In the genomic region with DNA sequence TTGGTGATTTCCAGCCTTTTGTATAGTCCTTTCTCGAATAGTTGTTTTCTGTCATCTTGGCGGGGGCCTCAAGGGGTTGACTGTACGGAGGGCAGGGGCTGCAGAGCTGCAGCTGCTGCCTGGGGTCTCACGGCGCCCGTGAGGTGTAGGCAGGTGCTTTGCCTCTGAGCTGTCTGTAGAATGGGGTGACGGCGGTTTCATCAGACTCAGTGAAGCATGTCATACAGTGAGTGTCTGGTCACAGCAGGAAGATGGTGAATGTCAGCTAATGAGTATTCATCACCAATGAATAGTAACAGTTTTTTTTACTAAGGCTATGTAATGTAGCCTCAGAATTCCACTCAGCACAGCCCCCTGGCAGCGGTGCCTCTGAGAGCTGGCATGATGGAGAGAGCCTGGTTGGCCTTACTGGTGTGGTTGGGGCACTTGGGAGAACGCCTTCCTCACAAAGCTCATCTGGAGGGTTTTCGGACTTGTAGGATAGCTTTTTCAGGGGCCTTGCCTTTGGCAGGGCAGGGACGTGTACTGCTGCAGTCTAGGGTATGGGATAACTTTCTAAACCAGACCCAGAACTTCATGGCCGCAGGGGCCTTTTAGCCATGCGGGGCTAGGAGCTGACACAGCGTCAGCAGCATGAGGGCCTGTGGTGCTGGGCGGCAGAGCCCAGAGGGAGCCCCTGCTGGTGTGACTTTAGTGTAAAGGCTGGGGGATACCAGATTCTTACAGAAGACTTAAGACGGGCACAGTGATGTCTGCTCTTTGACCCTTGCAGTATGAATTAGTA, we compare ENCODE assay signal across 8 cellular contexts. TPM values are rescaled to one million over a fixed set of nuclear protein-coding genes. Genes with fewer than 3 reads are reported as not detected.
A peak's percentile ranks its signal among the peaks of the same experiment; 100 is the strongest.
DNase-seq lines count a peak whose midpoint lies in the region; ATAC-seq and TF ChIP-seq lines count a peak whose summit lies in the region.

No MANE protein-coding gene starts in this region.

- ATAC-seq in GM18508 (IDR thresholded peaks at IDR 0.05; ENCODE audit: insufficient read depth, unreplicated experiment) (peak; percentile 57), GM21619 (IDR thresholded peaks at IDR 0.05; ENCODE audit: unreplicated experiment) (peak; percentile 90)

- no peak overlapping the region; the same call in 1 of the 2 replicates for H3K27ac Mint-ChIP-seq in HFFc6

- no peak overlapping the region for H3K4me3 Mint-ChIP-seq in HFFc6

- TF ChIP-seq CTCF in astrocyte of the spinal cord (IDR thresholded peaks at IDR 0.05; ENCODE audit: low read depth, low read length) (peak; percentile 4), HFFc6 (IDR thresholded peaks at IDR 0.05) (no peak)

- H3K36me3 Mint-ChIP-seq in HFFc6 (ENCODE audit: low read depth) = peaks cover 31% of the 10 kb centered on the region

- no peaks in the 10 kb centered on the region; the same call in 1 of the 2 replicates for H3K27me3 Mint-ChIP-seq in HFFc6 (ENCODE audit: insufficient read depth)

- in situ Hi-C loops in astrocyte of the spinal cord (cut with HindIII; ENCODE audit: low sequenced_read_pairs) = loop anchor here (25.0 kb wide), 1 partner anchor 116 kb away; no protein-coding TSS in a partner anchor

- H3K9me3 Mint-ChIP-seq in HFFc6 = no peaks in the 10 kb centered on the region

- DNase-seq in Jurkat, Clone E6-1 (ENCODE audit: low read depth, low spot score) = peak; percentile 72
- DNase-seq in astrocyte of the spinal cord (ENCODE audit: low read depth, low spot score) (no peak), NCI-H2029 treated with DMSO at 0.1 percent for 48 hours (lab: John Stamatoyannopoulos, UW) (no peak), HFFc6 (no peak), CD1c-positive myeloid dendritic cell (ENCODE audit: extremely low spot score) (no peak), COR-L47 (lab: John Stamatoyannopoulos, UW) (no peak)

- peak overlapping the region; percentile 5 for H3K4me3 ChIP-seq in Jurkat, Clone E6-1 (ENCODE audit: low read length)
- no peak overlapping the region for H3K4me3 ChIP-seq in astrocyte of the spinal cord (ENCODE audit: low read depth, low read length)

- peaks cover 80% of the 10 kb centered on the region for H3K4me1 Mint-ChIP-seq in HFFc6 (ENCODE audit: low read depth)

RNA-seq across cellular contexts. Expression of gene TENT4A, which starts 15.0 kb away (rescaled TPM):
- 34.9 TPM for polyA plus RNA-seq in Jurkat, Clone E6-1 (2012; ENCODE audit: insufficient read depth, insufficient read length)
- total RNA-seq in HFFc6 (2021; fragmentation: NEBNext Ultra II Directional; extraction: Animal tissue kit (Norgen Biotek cat#: 25700)) = 10 to 100 TPM; 19.8 to 23.8 (median 21.7) TPM
